8 cellular contexts compared by ENCODE assay signal in the genomic region with DNA sequence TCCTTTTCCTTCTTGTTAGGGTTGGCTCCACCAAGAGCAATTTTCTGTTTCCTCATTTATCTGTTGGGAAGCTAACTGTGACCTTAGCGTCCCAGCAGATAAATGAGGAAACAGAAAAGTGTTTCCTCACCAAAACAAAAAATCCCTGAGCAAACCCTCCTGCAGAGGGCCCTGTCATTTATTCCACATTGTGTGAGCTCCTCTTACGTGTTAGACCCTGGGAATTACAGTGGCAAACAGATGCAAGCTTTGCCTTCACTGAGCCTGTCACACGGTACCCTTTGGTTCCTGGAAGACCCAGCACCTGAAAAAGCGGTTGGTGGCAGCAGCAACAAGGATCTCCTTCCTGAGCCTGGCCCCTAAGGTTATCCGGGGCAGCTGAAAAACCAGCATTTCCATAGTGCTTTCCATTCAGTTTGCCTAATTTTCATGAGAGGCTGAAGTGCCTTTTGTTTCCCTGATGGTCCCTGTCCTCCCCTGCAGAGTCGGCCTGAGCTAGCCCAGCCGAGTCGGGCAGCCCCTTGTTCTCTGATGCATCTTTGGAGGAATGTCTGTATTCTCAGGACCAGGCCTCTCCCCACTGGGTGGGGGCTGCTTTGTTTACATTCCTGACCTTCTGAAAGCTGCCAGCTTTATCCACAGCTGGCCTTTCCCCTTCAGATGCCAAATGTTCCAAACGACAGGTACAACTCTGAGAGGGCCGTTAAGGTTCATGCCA. TPM values are rescaled to one million over a fixed set of nuclear protein-coding genes. Genes with fewer than 3 reads are reported as not detected.
DNase-seq lines count a peak whose midpoint lies in the region; ATAC-seq and TF ChIP-seq lines count a peak whose summit lies in the region.

No MANE protein-coding gene starts in this region.

- DNase-seq in NCI-H1417 (lab: John Stamatoyannopoulos, UW) (peak; percentile 44 to 82 (median 65)), NCI-H1417 treated with DMSO at 0.1 percent for 48 hours (lab: John Stamatoyannopoulos, UW) (no peak), SK-N-DZ (ENCODE audit: low spot score) (peak; percentile 43), left ventricle myocardium superior (no peak), sigmoid colon (no peak), UCSD-AML1 (lab: John Stamatoyannopoulos, UW; ENCODE audit: unreplicated experiment) (no peak), NCI-H1048 (lab: John Stamatoyannopoulos, UW) (no peak)

- no peaks in the 10 kb centered on the region for H3K27me3 ChIP-seq in sigmoid colon

- TF ChIP-seq CTCF in sigmoid colon (IDR thresholded peaks at IDR 0.05), result peak in 1 of 4 experiments; percentile 17

- TF ChIP-seq POLR2A in sigmoid colon (IDR thresholded peaks at IDR 0.05), result no peak

- H3K9me3 ChIP-seq in sigmoid colon, result no peaks in the 10 kb centered on the region

- H3K4me3 ChIP-seq in sigmoid colon, result peak overlapping the region in 2 of 4 donors; percentile 4 to 6

- WGBS in sigmoid colon, 2 donors, result 24 to 49% methylated on average over 10 of the region's 10 CpGs

- intact Hi-C loops in left ventricle myocardium superior (cut with micrococcal nuclease) (loop anchor here (5.0 kb wide), 1 partner anchor 34 kb away; a partner anchor contains a TSS), sigmoid colon (cut with DNase I) (loop anchor here (5.0 kb wide), 1 partner anchor 34 kb away; a partner anchor contains a TSS)

- no peaks in the 10 kb centered on the region for H3K36me3 ChIP-seq in sigmoid colon

- peak overlapping the region; percentile 87 to 95 (median 92) for H3K27ac ChIP-seq in sigmoid colon

- H3K4me1 ChIP-seq in sigmoid colon, result peaks cover 0 to 99% (median 97%) of the 10 kb centered on the region in 4 donors

- no peak for TF ChIP-seq EP300 in sigmoid colon (IDR thresholded peaks at IDR 0.05)

- peak; percentile 10 for ATAC-seq in left ventricle myocardium superior
- ATAC-seq in HG03378 (IDR thresholded peaks at IDR 0.05; ENCODE audit: unreplicated experiment), result no peak

RNA-seq across cellular contexts. Expression of a gene that starts 34.7 kb away (rescaled TPM):
- polyA plus RNA-seq in SK-N-DZ (2014; cell fraction: cytosol; rRNA removed), result 5.8 and 6.0 TPM in 2 replicates
- polyA plus RNA-seq in SK-N-DZ (2014; cell fraction: nucleus; rRNA removed), result 5.7 and 7.3 TPM in 2 replicates
- 38.9 TPM for total RNA-seq in left ventricle myocardium superior
- total RNA-seq in sigmoid colon, result 10 to 100 TPM; 25.8 to 35.7 (median 33.5) TPM
- 10 to 100 TPM; 10.2 to 19.2 (median 15.1) TPM for polyA plus RNA-seq in sigmoid colon

Comparison
In these comparisons a context has a peak if more than half of its experiments do, and no peak if none do; other contexts are left out.
1. DNase-seq: peak in NCI-H1417 (3 of 3) and SK-N-DZ (single experiment); none in NCI-H1417 treated with DMSO at 0.1 percent for 48 hours (single experiment), left ventricle myocardium superior (single experiment), sigmoid colon (single experiment), UCSD-AML1 (single experiment) and NCI-H1048 (single experiment).